In genomic region chr19:8321760-8322637, GRCh38 we compare ENCODE assay signal across 8 cellular contexts. TPM values are rescaled to one million over a fixed set of nuclear protein-coding genes. Genes with fewer than 3 reads are reported as not detected.
DNase-seq lines count a peak whose midpoint lies in the region; ATAC-seq and TF ChIP-seq lines count a peak whose summit lies in the region.

No MANE protein-coding gene starts in this region.

- H3K36me3 Mint-ChIP-seq in activated CD4-positive, alpha-beta T cell treated with anti-CD3 and anti-CD28 coated beads, Interleukin-2, amount 10 ng/mL, durations not matched to agents 24 days and 14 days (ENCODE audit: low read depth), result peaks cover 35% of the 10 kb centered on the region
- peaks cover 7% of the 10 kb centered on the region for H3K36me3 Mint-ChIP-seq in activated naive CD8-positive, alpha-beta T cell treated with anti-CD3 and anti-CD28 coated beads, Interleukin-2, amount 10 ng/mL, durations not matched to agents 7 days and 5 days

- no peaks in the 10 kb centered on the region for H3K9me3 Mint-ChIP-seq in activated CD4-positive, alpha-beta T cell treated with anti-CD3 and anti-CD28 coated beads, Interleukin-2, amount 10 ng/mL, durations not matched to agents 24 days and 14 days
- no peaks in the 10 kb centered on the region for H3K9me3 Mint-ChIP-seq in activated naive CD8-positive, alpha-beta T cell treated with anti-CD3 and anti-CD28 coated beads, Interleukin-2, amount 10 ng/mL, durations not matched to agents 7 days and 5 days

- peak overlapping the region; percentile 100 for H3K4me3 Mint-ChIP-seq in activated CD4-positive, alpha-beta T cell treated with anti-CD3 and anti-CD28 coated beads, Interleukin-2, amount 10 ng/mL, durations not matched to agents 24 days and 14 days
- peak overlapping the region; percentile 99 for H3K4me3 Mint-ChIP-seq in activated naive CD8-positive, alpha-beta T cell treated with anti-CD3 and anti-CD28 coated beads, Interleukin-2, amount 10 ng/mL, durations not matched to agents 7 days and 5 days

- H3K27me3 Mint-ChIP-seq in activated CD4-positive, alpha-beta T cell treated with anti-CD3 and anti-CD28 coated beads, Interleukin-2, amount 10 ng/mL, durations not matched to agents 24 days and 14 days, result peaks cover 3% of the 10 kb centered on the region
- H3K27me3 Mint-ChIP-seq in activated naive CD8-positive, alpha-beta T cell treated with anti-CD3 and anti-CD28 coated beads, Interleukin-2, amount 10 ng/mL, durations not matched to agents 7 days and 5 days, result no peaks in the 10 kb centered on the region

- H3K4me3 ChIP-seq in iPS-11a (ENCODE audit: low read depth, low read length) (peak overlapping the region; percentile 80), spleen (peak overlapping the region; percentile 75 to 98 (median 86))

- peak overlapping the region; percentile 99 for H3K27ac Mint-ChIP-seq in activated CD4-positive, alpha-beta T cell treated with anti-CD3 and anti-CD28 coated beads, Interleukin-2, amount 10 ng/mL, durations not matched to agents 24 days and 14 days
- peak overlapping the region; percentile 100 for H3K27ac Mint-ChIP-seq in activated naive CD8-positive, alpha-beta T cell treated with anti-CD3 and anti-CD28 coated beads, Interleukin-2, amount 10 ng/mL, durations not matched to agents 7 days and 5 days

- H3K27me3 ChIP-seq in spleen (replicated peaks in 1 of 7), result no peaks in the 10 kb centered on the region

- no peak for DNase-seq in activated CD4-positive, alpha-beta T cell treated with anti-CD3 and anti-CD28 coated beads, Interleukin-2, amount 10 ng/mL, durations not matched to agents 24 days and 14 days
- no peak for DNase-seq in activated CD4-positive, alpha-beta T cell treated with anti-CD3 and anti-CD28 coated beads for 1 hour
- no peak for DNase-seq in activated naive CD8-positive, alpha-beta T cell treated with anti-CD3 and anti-CD28 coated beads, Interleukin-2, amount 10 ng/mL, durations not matched to agents 7 days and 5 days
- DNase-seq in spleen (no peak), H4 (ENCODE audit: low spot score) (no peak)
- DNase-seq in activated CD4-positive, CD25-positive, alpha-beta regulatory T cell (lab: John Stamatoyannopoulos, UW), result no peak
- DNase-seq in stimulated activated CD4-positive, alpha-beta T cell treated with anti-CD3 and anti-CD28 coated beads, Interleukin-4, amount 100 ng/mL, for 1 hour, result no peak

- H3K4me1 Mint-ChIP-seq in activated CD4-positive, alpha-beta T cell treated with anti-CD3 and anti-CD28 coated beads, Interleukin-2, amount 10 ng/mL, durations not matched to agents 24 days and 14 days, result peaks cover 21% of the 10 kb centered on the region
- peaks cover 30% of the 10 kb centered on the region for H3K4me1 Mint-ChIP-seq in activated naive CD8-positive, alpha-beta T cell treated with anti-CD3 and anti-CD28 coated beads, Interleukin-2, amount 10 ng/mL, durations not matched to agents 7 days and 5 days

- POLR2A ChIA-PET in activated naive CD8-positive, alpha-beta T cell treated with anti-CD3 and anti-CD28 coated beads, Interleukin-2, amount 10 ng/mL, durations not matched to agents 7 days and 5 days (lab: Charles Lee), result interaction anchor here (0.6 to 1.9 kb wide), 12 partner anchors 9 to 378 kb away, joined by 3 to 13 read pairs (median 5); partner anchors contain the start of genes CD320, RAB11B and ZNF414

- no peaks in the 10 kb centered on the region for H3K9me3 ChIP-seq in spleen

- 11 to 24% (median 16%) methylated on average over 42 to 49 of the region's 49 CpGs for WGBS in spleen, 5 donors

- TF ChIP-seq CTCF in spleen (IDR thresholded peaks at IDR 0.05 in 8 of 11, conservative IDR thresholded peaks at IDR 0.05 in 3 of 11), result no peak

- intact Hi-C loops in activated CD4-positive, alpha-beta T cell treated with anti-CD3 and anti-CD28 coated beads, Interleukin-2, amount 10 ng/mL, durations not matched to agents 24 days and 14 days (cut with micrococcal nuclease), result loop anchor here (1.0 to 5.0 kb wide), 4 partner anchors 14 to 70 kb away; partner anchors contain the start of genes CD320 and RAB11B
- intact Hi-C loops in spleen (cut with DNase I; ENCODE audit: low total_unique reads), result no loop called here

- peak overlapping the region; percentile 85 to 96 (median 92) for H3K27ac ChIP-seq in spleen

- peaks cover 26 to 76% (median 60%) of the 10 kb centered on the region in 6 donors for H3K4me1 ChIP-seq in spleen

- no peak for TF ChIP-seq POLR2A in spleen (IDR thresholded peaks at IDR 0.05)

- H3K36me3 ChIP-seq in spleen, result peaks cover 0 to 50% (median 16%) of the 10 kb centered on the region in 6 donors

- peak; percentile 2 for ATAC-seq in activated naive CD8-positive, alpha-beta T cell treated with anti-CD3 and anti-CD28 coated beads, Interleukin-2, amount 10 ng/mL, durations not matched to agents 7 days and 5 days (ENCODE audit: low read depth)

RNA-seq across cellular contexts. Expression of gene RPS28, which starts 0.7 kb away (rescaled TPM):
- 2,054 and 2,121 TPM in 2 replicates for total RNA-seq in activated CD4-positive, alpha-beta T cell treated with anti-CD3 and anti-CD28 coated beads, Interleukin-2, amount 10 ng/mL, durations not matched to agents 24 days and 14 days
- total RNA-seq in activated naive CD8-positive, alpha-beta T cell treated with anti-CD3 and anti-CD28 coated beads, Interleukin-2, amount 10 ng/mL, durations not matched to agents 7 days and 5 days, result 1,000 to 10,000 TPM; 1,838 to 1,917 TPM
- total RNA-seq in spleen, result 1,000 to 10,000 TPM in 4 of 7 donors, 100 to 1,000 TPM in 3; 356 to 1,972 (median 1,411) TPM
- 1,000 to 10,000 TPM; 1,207 to 2,442 (median 2,131) TPM for polyA plus RNA-seq in spleen
- 318 and 344 TPM in 2 replicates for total RNA-seq in H4 (2014; rRNA removed; shearing (Covaris generic))

RNA-seq across cellular contexts. Expression of gene NDUFA7, which starts 0.8 kb away (rescaled TPM):
- total RNA-seq in activated CD4-positive, alpha-beta T cell treated with anti-CD3 and anti-CD28 coated beads, Interleukin-2, amount 10 ng/mL, durations not matched to agents 24 days and 14 days, result 52.9 and 54.3 TPM in 2 replicates
- 10 to 100 TPM; 53.8 to 59.0 TPM for total RNA-seq in activated naive CD8-positive, alpha-beta T cell treated with anti-CD3 and anti-CD28 coated beads, Interleukin-2, amount 10 ng/mL, durations not matched to agents 7 days and 5 days
- total RNA-seq in spleen, result 10 to 100 TPM; 14.6 to 43.2 (median 28.0) TPM
- 100 to 1,000 TPM in 1 of 3 donors, 10 to 100 TPM in 2; 95.1 to 131 (median 99.6) TPM for polyA plus RNA-seq in spleen
- 57.7 and 71.5 TPM in 2 replicates for total RNA-seq in H4 (2014; rRNA removed; shearing (Covaris generic))

RNA-seq across cellular contexts. Expression of gene CD320, which starts 13.8 kb away (rescaled TPM):
- 110 and 113 TPM in 2 replicates for total RNA-seq in activated CD4-positive, alpha-beta T cell treated with anti-CD3 and anti-CD28 coated beads, Interleukin-2, amount 10 ng/mL, durations not matched to agents 24 days and 14 days
- 10 to 100 TPM; 36.1 to 38.4 TPM for total RNA-seq in activated naive CD8-positive, alpha-beta T cell treated with anti-CD3 and anti-CD28 coated beads, Interleukin-2, amount 10 ng/mL, durations not matched to agents 7 days and 5 days
- total RNA-seq in spleen, result 100 to 1,000 TPM in 1 of 7 donors, 10 to 100 TPM in 6; 35.8 to 131 (median 73.3) TPM
- polyA plus RNA-seq in spleen, result 10 to 100 TPM; 26.6 to 34.3 (median 28.1) TPM
- total RNA-seq in H4 (2014; rRNA removed; shearing (Covaris generic)), result 210 and 214 TPM in 2 replicates

RNA-seq across cellular contexts. Expression of gene KANK3, which starts 21.1 kb away (rescaled TPM):
- total RNA-seq in activated CD4-positive, alpha-beta T cell treated with anti-CD3 and anti-CD28 coated beads, Interleukin-2, amount 10 ng/mL, durations not matched to agents 24 days and 14 days, result 0.85 and 1.5 TPM in 2 replicates
- 1 to 10 TPM; 4.5 to 4.8 TPM for total RNA-seq in activated naive CD8-positive, alpha-beta T cell treated with anti-CD3 and anti-CD28 coated beads, Interleukin-2, amount 10 ng/mL, durations not matched to agents 7 days and 5 days
- total RNA-seq in spleen, result 10 to 100 TPM; 42.2 to 84.6 (median 54.6) TPM
- polyA plus RNA-seq in spleen, result 10 to 100 TPM; 14.0 to 66.7 (median 50.3) TPM
- total RNA-seq in H4 (2014; rRNA removed; shearing (Covaris generic)), result 0.04 and 0.12 TPM in 2 replicates

RNA-seq across cellular contexts. Expression of gene ANGPTL4, which starts 42.0 kb away (rescaled TPM):
- 4.0 and 4.1 TPM in 2 replicates for total RNA-seq in activated CD4-positive, alpha-beta T cell treated with anti-CD3 and anti-CD28 coated beads, Interleukin-2, amount 10 ng/mL, durations not matched to agents 24 days and 14 days
- under 1 TPM in 1 of 2 experiments, not detected in 1; 0.64 TPM for total RNA-seq in activated naive CD8-positive, alpha-beta T cell treated with anti-CD3 and anti-CD28 coated beads, Interleukin-2, amount 10 ng/mL, durations not matched to agents 7 days and 5 days
- total RNA-seq in spleen, result 10 to 100 TPM in 4 of 7 donors, 1 to 10 TPM in 3; 1.8 to 28.3 (median 11.8) TPM
- polyA plus RNA-seq in spleen, result 1 to 10 TPM; 7.4 to 8.5 (median 7.8) TPM
- total RNA-seq in H4 (2014; rRNA removed; shearing (Covaris generic)), result 0.19 TPM in 1 of 2 replicates, not detected in the other
